In genomic region chr5:132513618-132514336, GRCh38 we compare ENCODE assay signal across 12 cellular contexts. TPM values are rescaled to one million over a fixed set of nuclear protein-coding genes. Genes with fewer than 3 reads are reported as not detected.
"Had no signal": no experiment of that assay in that cellular context is flagged by ENCODE, and none has a peak within 500 bp of the region (broad histone marks: within the 10 kb centered on the region; RNA-seq: fewer than 3 reads in every experiment).

No MANE protein-coding gene starts in this region.

RNA-seq across cellular contexts. Expression of gene IL5, which starts 29.5 kb away (rescaled TPM):
- total RNA-seq: activated B cell treated with CpG ODN at 0.5 μM for 24 hours; activated naive CD4-positive, alpha-beta T cell treated with anti-CD3 and anti-CD28 coated beads for 36 hours; activated naive CD8-positive, alpha-beta T cell treated with anti-CD3 and anti-CD28 coated beads for 36 hours; adrenal gland; aorta; body of pancreas; chondrocyte; dermis blood vessel endothelial cell; esophagus muscularis mucosa; foreskin keratinocyte; gastrocnemius medialis; heart left ventricle had no signal
- polyA plus RNA-seq: adrenal gland, aorta, foreskin keratinocyte, heart left ventricle had no signal
